In the genomic region with DNA sequence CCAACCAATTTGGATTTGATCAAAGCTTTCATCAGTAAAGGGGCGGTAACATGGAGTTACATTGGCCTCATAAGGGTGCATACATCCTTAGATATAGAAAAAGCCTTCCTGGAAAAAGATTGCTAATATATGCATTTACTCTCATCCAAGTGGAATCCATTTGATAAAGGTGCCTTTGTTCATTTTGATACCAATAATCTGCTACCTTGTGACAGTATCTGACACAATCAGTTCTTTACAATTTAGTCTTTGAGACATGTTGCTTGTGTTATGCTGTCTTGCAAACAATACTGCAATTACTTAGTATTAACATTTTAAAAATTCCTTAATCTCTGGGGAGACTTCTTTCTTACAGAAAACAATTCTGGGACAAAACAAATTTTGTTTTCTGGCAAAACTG, we compare ENCODE assay signal across 8 cellular contexts.
"Had no signal": no experiment of that assay in that cellular context is flagged by ENCODE, and none has a peak within 500 bp of the region (broad histone marks: within the 10 kb centered on the region; RNA-seq: fewer than 3 reads in every experiment).

No MANE protein-coding gene starts in this region.

- H3K4me1 Mint-ChIP-seq: IgD-negative memory B cell had no signal

- H3K36me3 Mint-ChIP-seq: IgD-negative memory B cell had no signal

- H3K27ac Mint-ChIP-seq: HFFc6, IgD-negative memory B cell had no signal

- H3K27me3 Mint-ChIP-seq: IgD-negative memory B cell had no signal

- ATAC-seq: HCT116, HepG2 had no signal

- H3K9me3 Mint-ChIP-seq: HFFc6, IgD-negative memory B cell had no signal

- DNase-seq: GM23248, GOT3, H7, HFFc6, KBM-7 had no signal

- H3K4me3 Mint-ChIP-seq: HFFc6, IgD-negative memory B cell had no signal
